In genomic region chr6:82322386-82322785, GRCh38 we compare ENCODE assay signal across 19 cellular contexts. TPM values are rescaled to one million over a fixed set of nuclear protein-coding genes. Genes with fewer than 3 reads are reported as not detected.
DNase-seq lines count a peak whose midpoint lies in the region; ATAC-seq, FAIRE-seq and TF ChIP-seq lines count a peak whose summit lies in the region.
"Had no signal": no experiment of that assay in that cellular context is flagged by ENCODE, and none has a peak within 500 bp of the region (broad histone marks: within the 10 kb centered on the region; RNA-seq: fewer than 3 reads in every experiment).

No MANE protein-coding gene starts in this region.

- no peak for TF ChIP-seq EP300 in HepG2 (IDR thresholded peaks at IDR 0.05; ENCODE audit: low read depth in 2 of 2, low read length in 2 of 2)
- no peak for TF ChIP-seq EP300 in HepG2 (CRISPR knock-in tag; IDR thresholded peaks at IDR 0.05; ENCODE audit: borderline replicate concordance)

- in situ Hi-C loops in HepG2 (cut with HindIII; ENCODE audit: extremely low pct_ligation_motif_present, low pct_unique_long_range_greater_than_20kb): no loop called here

- H3K9ac ChIP-seq in HepG2 (ENCODE audit: insufficient read depth, low read depth, low read length) (no peak overlapping the region), kidney (ENCODE audit: low read length in 2 of 2) (no peak overlapping the region)

- no peak for TF ChIP-seq RAD21 in HepG2 (CRISPR knock-in tag; IDR thresholded peaks at IDR 0.05)

- no peaks in the 10 kb centered on the region for H3K27me3 ChIP-seq in HepG2 (ENCODE audit: control insufficient read depth in 1 of 2, insufficient read depth in 2 of 2, low read length in 2 of 2)
- H3K27me3 ChIP-seq in right lobe of liver: no peaks in the 10 kb centered on the region

- H3K4me1 ChIP-seq in HepG2 (ENCODE audit: insufficient read depth, low read length) (no peaks in the 10 kb centered on the region), right lobe of liver (no peaks in the 10 kb centered on the region), kidney (ENCODE audit: control insufficient read depth in 1 of 2, insufficient read depth in 1 of 2, low read depth in 1 of 2, low read length in 2 of 2) (no peaks in the 10 kb centered on the region)
- H3K4me1 ChIP-seq: Caco-2 had no signal

- TF ChIP-seq POLR2A in HepG2 (IDR thresholded peaks at IDR 0.05; ENCODE audit: insufficient read depth in 1 of 2, low read depth in 2 of 2, low read length in 2 of 2): no peak
- TF ChIP-seq POLR2A in right lobe of liver (IDR thresholded peaks at IDR 0.05): no peak
- TF ChIP-seq POLR2A in lower leg skin (IDR thresholded peaks at IDR 0.05): no peak

- H3K36me3 ChIP-seq in HepG2 (replicated peaks in 1 of 2; ENCODE audit: control insufficient read depth in 1 of 2, insufficient read depth in 2 of 2, low read length in 2 of 2): no peaks in the 10 kb centered on the region
- H3K36me3 ChIP-seq in right lobe of liver: no peaks in the 10 kb centered on the region
- no peaks in the 10 kb centered on the region for H3K36me3 ChIP-seq in kidney (ENCODE audit: control insufficient read depth in 1 of 2, insufficient read depth in 2 of 2, low read length in 2 of 2)

- DNase-seq in HepG2 (ENCODE audit: low spot score) (no peak), right lobe of liver (no peak), amniotic epithelial cell (ENCODE audit: low read depth) (peak; percentile 57), kidney (no peak), lower leg skin (ENCODE audit: low spot score in 2 of 2) (no peak)
- no peak for DNase-seq in activated CD4-positive, CD25-positive, alpha-beta regulatory T cell treated with anti-CD3 and anti-CD28 coated beads, Interleukin-2, amount 50 U/mL, for 72 hours
- DNase-seq: Caco-2; CD4-positive, alpha-beta T cell; GDM1; GOT3; H7; HFFc6 had no signal

- no TSS peak for BruUV-seq in HepG2 (replicated peaks; lab: Mats Ljungman, UMichigan)

- ATAC-seq in HepG2 (no peak), right lobe of liver (no peak)
- ATAC-seq: HCT116 had no signal

- no peak overlapping the region for H3K4me2 ChIP-seq in HepG2 (ENCODE audit: low read depth, low read length)

- CTCF ChIA-PET in HepG2 (lab: Yijun Ruan, JAX; ENCODE audit: low intra/inter-chr PET ratio, low total read pairs): no interaction called here

- POLR2A ChIA-PET in HepG2 (lab: Yijun Ruan, JAX): no interaction called here

- H3K79me2 ChIP-seq in HepG2 (ENCODE audit: insufficient read depth, low read length): no peaks in the 10 kb centered on the region

- intact Hi-C loops in HepG2 (cut with micrococcal nuclease; ENCODE audit: unreplicated experiment): no loop called here
- intact Hi-C loops in right lobe of liver (cut with DNase I): no loop called here
- intact Hi-C loops in kidney (cut with DNase I): no loop called here
- intact Hi-C loops in lower leg skin (cut with DNase I; ENCODE audit: low total_unique reads): no loop called here

- H4K20me1 ChIP-seq in HepG2 (ENCODE audit: insufficient read depth, low read length): no peaks in the 10 kb centered on the region

- no peak overlapping the region for H2AFZ ChIP-seq in HepG2 (ENCODE audit: low read length)

- TF ChIP-seq CTCF in HepG2 (CRISPR knock-in tag; IDR thresholded peaks at IDR 0.05): no peak
- no peak for TF ChIP-seq CTCF in right lobe of liver (IDR thresholded peaks at IDR 0.05)
- TF ChIP-seq CTCF in kidney (IDR thresholded peaks at IDR 0.05; ENCODE audit: borderline replicate concordance, extremely low read depth, insufficient read depth): no peak
- TF ChIP-seq CTCF in lower leg skin (IDR thresholded peaks at IDR 0.05): no peak

- H3K4me3 ChIP-seq in HepG2 (replicated peaks in 1 of 3; ENCODE audit: insufficient read depth in 1 of 3, low read depth in 2 of 3, low read length in 3 of 3): no peak overlapping the region
- H3K4me3 ChIP-seq in right lobe of liver: no peak overlapping the region
- H3K4me3 ChIP-seq in kidney (ENCODE audit: low read length in 2 of 2): no peak overlapping the region
- no peak overlapping the region for H3K4me3 ChIP-seq in lower leg skin (ENCODE audit: low read depth, poor library complexity, severe bottlenecking)

- WGBS in HepG2 (ENCODE audit: low lambda C conversion rate): 2% methylated on average over 1 of the region's 1 CpG
- WGBS in right lobe of liver (ENCODE audit: insufficient coverage, low coverage, low lambda C conversion rate, missing lambda C conversion rate): 63% methylated on average over 1 of the region's 1 CpG
- 90% methylated on average over 1 of the region's 1 CpG for WGBS in lower leg skin, 2 donors

- FAIRE-seq in HepG2 (lab: Jason Lieb, UNC): no peak
- FAIRE-seq in kidney (lab: Jason Lieb, UNC): peak; percentile 57
- FAIRE-seq: D721Med, GM12892, GM18507, HTR-8/SVneo had no signal

- H3K9me3 ChIP-seq in HepG2 (ENCODE audit: low read length) (no peaks in the 10 kb centered on the region), right lobe of liver (no peaks in the 10 kb centered on the region), kidney (ENCODE audit: control insufficient read depth in 1 of 2, low read length in 2 of 2) (no peaks in the 10 kb centered on the region)
- H3K9me3 ChIP-seq: Caco-2 had no signal

- H3K27ac ChIP-seq in HepG2 (ENCODE audit: extremely low read length, insufficient read depth, low read length) (no peak overlapping the region), right lobe of liver (no peak overlapping the region), kidney (ENCODE audit: low read depth in 2 of 2, low read length in 2 of 2) (no peak overlapping the region)
- H3K27ac ChIP-seq: C4-2B had no signal

TF ChIP-seq in HepG2, 621 proteins besides CTCF, POLR2A, EP300 and RAD21:
- no peak for TF ChIP-seq ZZZ3 (CRISPR knock-in tag; IDR thresholded peaks at IDR 0.05; ENCODE audit: borderline replicate concordance)
- TF ChIP-seq CEBPB (IDR thresholded peaks at IDR 0.05; ENCODE audit: borderline replicate concordance, low read depth, low read length): peak; percentile 34; the same call in 1 of the 2 replicates

RNA-seq across cellular contexts. Expression of gene TPBG, which starts 41.2 kb away (rescaled TPM):
- total RNA-seq in HepG2 (2016; rRNA removed; fragmentation: Illumina TruSeq; extraction: Trizol) (0.39 and 0.75 TPM in 2 replicates), right lobe of liver (1 to 10 TPM in 3 of 6 experiments, under 1 TPM in 3; 0.42 to 1.4 (median 0.99) TPM), kidney (30.8 TPM), lower leg skin (10 to 100 TPM; 22.3 to 31.2 (median 30.3) TPM)
- total RNA-seq in HepG2 (2016; cell fraction: cytosol; rRNA removed; fragmentation: Illumina TruSeq; extraction: Trizol; ENCODE audit: low read depth): 0.09 TPM in 1 of 2 replicates, not detected in the other
- total RNA-seq in HepG2 (2016; cell fraction: insoluble cytoplasmic fraction; rRNA removed; fragmentation: Illumina TruSeq; extraction: Trizol): 0.31 and 0.84 TPM in 2 replicates
- total RNA-seq in HepG2 (2016; cell fraction: membrane; rRNA removed; fragmentation: Illumina TruSeq; extraction: Trizol): 0.12 and 0.14 TPM in 2 replicates
- 0.81 and 0.94 TPM in 2 replicates for total RNA-seq in HepG2 (2016; cell fraction: nucleus; rRNA removed; fragmentation: Illumina TruSeq; extraction: Trizol)
- polyA plus RNA-seq in HepG2 (2011; rRNA removed) (0.73 and 0.82 TPM in 2 replicates), kidney (ENCODE audit: insufficient read depth, low read depth, low replicate concordance) (5.8 TPM)
- polyA plus RNA-seq in HepG2 (2011; cell fraction: cytosol; rRNA removed): 0.28 and 0.35 TPM in 2 replicates
- polyA plus RNA-seq in HepG2 (2011; cell fraction: nucleus; rRNA removed): 1.4 and 1.6 TPM in 2 replicates
- 0.11 and 0.41 TPM in 2 replicates for polyA plus RNA-seq in HepG2 (2012)
- 0.05 and 0.07 TPM in 2 replicates for polyA plus RNA-seq in HepG2 (2016; cell fraction: cytosol; fragmentation: Illumina TruSeq; extraction: Trizol; ENCODE audit: low read depth)
- polyA plus RNA-seq in HepG2 (2016; cell fraction: insoluble cytoplasmic fraction; fragmentation: Illumina TruSeq; extraction: Trizol; ENCODE audit: low read depth): 0.32 and 0.43 TPM in 2 replicates
- 0.07 and 0.10 TPM in 2 replicates for polyA plus RNA-seq in HepG2 (2016; cell fraction: membrane; fragmentation: Illumina TruSeq; extraction: Trizol; ENCODE audit: low read depth)
- polyA plus RNA-seq in HepG2 (2016; cell fraction: nucleus; fragmentation: Illumina TruSeq; extraction: Trizol; ENCODE audit: insufficient read depth, low read depth): 1.6 TPM in 2 replicates
- polyA minus RNA-seq in HepG2 (2011; rRNA and poly(A)+ RNA removed; ENCODE audit: low replicate concordance): 0.56 and 13.9 TPM in 2 replicates
- polyA minus RNA-seq in HepG2 (2011; cell fraction: cytosol; rRNA and poly(A)+ RNA removed): 0.89 and 1.2 TPM in 2 replicates
- polyA minus RNA-seq in HepG2 (2011; cell fraction: nucleus; rRNA and poly(A)+ RNA removed): 0.75 and 0.77 TPM in 2 replicates
- polyA plus RNA-seq: IgD-negative memory B cell had no signal

Comparison
In these comparisons a context has a peak if more than half of its experiments do, and no peak if none do; other contexts are left out.
1. RNA of gene TPBG, which starts 41.2 kb away (total RNA-seq): 30.8 TPM in kidney (single experiment) and 22.3 to 31.2 TPM in lower leg skin; 0.42 to 1.4 TPM in right lobe of liver and 0.09 to 0.94 TPM in HepG2; every median in the first group is over 4 times any median in the second.